Comparison of ENCODE assay signal across 1 cellular context in genomic region chr2:20457027-20457426, GRCh38.
TF ChIP-seq lines count a peak whose summit lies in the region.

No MANE protein-coding gene starts in this region.

TF ChIP-seq in GM12878, 131 proteins besides CTCF, POLR2A, EP300 and RAD21 (continued from another document):
- TF ChIP-seq ATF2 (IDR thresholded peaks at IDR 0.05; ENCODE audit: low read length): peak; percentile 38; the same call in 1 of the 2 replicates
